ENCODE assay signal across 10 cellular contexts in genomic region chr10:128530301-128530700, GRCh38.
DNase-seq lines count a peak whose midpoint lies in the region; ATAC-seq, FAIRE-seq and TF ChIP-seq lines count a peak whose summit lies in the region.
"Had no signal": no experiment of that assay in that cellular context is flagged by ENCODE, and none has a peak within 500 bp of the region (broad histone marks: within the 10 kb centered on the region; RNA-seq: fewer than 3 reads in every experiment).

No MANE protein-coding gene starts in this region.

- no peaks in the 10 kb centered on the region for H3K79me2 ChIP-seq in HepG2 (ENCODE audit: insufficient read depth, low read length)

- in situ Hi-C loops in HepG2 (cut with HindIII; ENCODE audit: extremely low pct_ligation_motif_present, low pct_unique_long_range_greater_than_20kb), result loop anchor here (5.0 to 25.0 kb wide), 2 partner anchors 263 to 443 kb away; no protein-coding TSS in a partner anchor

- intact Hi-C loops in HepG2 (cut with micrococcal nuclease; ENCODE audit: unreplicated experiment), result loop anchor here (1.0 kb wide), 1 partner anchor 266 kb away; no protein-coding TSS in a partner anchor

- no peaks in the 10 kb centered on the region for H4K20me1 ChIP-seq in HepG2 (ENCODE audit: insufficient read depth, low read length)

- BruUV-seq in HepG2 (replicated peaks; lab: Mats Ljungman, UMichigan), result no TSS peak

- H3K9ac ChIP-seq in HepG2 (ENCODE audit: insufficient read depth, low read depth, low read length), result no peak overlapping the region

- H3K36me3 ChIP-seq in HepG2 (replicated peaks in 1 of 2; ENCODE audit: control insufficient read depth in 1 of 2, insufficient read depth in 2 of 2, low read length in 2 of 2), result no peaks in the 10 kb centered on the region

- no peak for ATAC-seq in HepG2
- ATAC-seq in HG02798 (IDR thresholded peaks at IDR 0.05; ENCODE audit: poor library complexity, unreplicated experiment), result no peak

- TF ChIP-seq EP300 in HepG2 (IDR thresholded peaks at IDR 0.05; ENCODE audit: low read depth in 2 of 2, low read length in 2 of 2), result no peak
- no peak for TF ChIP-seq EP300 in HepG2 (CRISPR knock-in tag; IDR thresholded peaks at IDR 0.05; ENCODE audit: borderline replicate concordance)

- no peak for TF ChIP-seq POLR2A in HepG2 (IDR thresholded peaks at IDR 0.05; ENCODE audit: insufficient read depth in 1 of 2, low read depth in 2 of 2, low read length in 2 of 2)

- TF ChIP-seq RAD21 in HepG2 (CRISPR knock-in tag; IDR thresholded peaks at IDR 0.05), result no peak

- POLR2A ChIA-PET in HepG2 (lab: Yijun Ruan, JAX), result no interaction called here

- H2AFZ ChIP-seq in HepG2 (ENCODE audit: low read length), result no peak overlapping the region

- no peak for DNase-seq in AG09309 (ENCODE audit: low read depth)
- DNase-seq in GM18507 (ENCODE audit: extremely low spot score, insufficient read length, low read depth), result no peak
- DNase-seq in HepG2 (ENCODE audit: low spot score), result no peak
- no peak for DNase-seq in amygdala (lab: John Stamatoyannopoulos, UW)
- DNase-seq in GM03348 (ENCODE audit: low spot score), result no peak
- no peak for DNase-seq in NCI-H1436 treated with DMSO at 0.1 percent for 48 hours (lab: John Stamatoyannopoulos, UW)
- DNase-seq: GDM1, NCI-H82 had no signal

- H3K4me3 ChIP-seq in AG09309 (ENCODE audit: control insufficient read depth, low read depth, low read length), result no peak overlapping the region
- H3K4me3 ChIP-seq in HepG2 (replicated peaks in 1 of 3; ENCODE audit: insufficient read depth in 1 of 3, low read depth in 2 of 3, low read length in 3 of 3), result no peak overlapping the region

- H3K9me3 ChIP-seq in HepG2 (ENCODE audit: low read length), result no peaks in the 10 kb centered on the region

- H3K27me3 ChIP-seq in HepG2 (ENCODE audit: control insufficient read depth in 1 of 2, insufficient read depth in 2 of 2, low read length in 2 of 2), result peaks cover 1 to 58% of the 10 kb centered on the region in 2 experiments; a peak in 4 of 5 replicates

- H3K4me2 ChIP-seq in HepG2 (ENCODE audit: low read depth, low read length), result no peak overlapping the region

- peak; percentile 9 for FAIRE-seq in GM18507 (lab: Jason Lieb, UNC)
- FAIRE-seq in HepG2 (lab: Jason Lieb, UNC), result peak; percentile 61

- H3K4me1 ChIP-seq in HepG2 (ENCODE audit: insufficient read depth, low read length), result no peaks in the 10 kb centered on the region

- CTCF ChIA-PET in HepG2 (lab: Yijun Ruan, JAX; ENCODE audit: low intra/inter-chr PET ratio, low total read pairs), result interaction anchor here (1.2 to 1.6 kb wide), 3 partner anchors 206 to 266 kb away, joined by 3 to 6 read pairs (median 6); no protein-coding TSS in a partner anchor

- peak; percentile 13 for TF ChIP-seq CTCF in AG09309 (IDR thresholded peaks at IDR 0.05; ENCODE audit: control insufficient read depth, insufficient read depth, low read depth, low read length, missing control alignments)
- peak; percentile 73 for TF ChIP-seq CTCF in VCaP (conservative IDR thresholded peaks at IDR 0.05)
- TF ChIP-seq CTCF in HepG2 (CRISPR knock-in tag; IDR thresholded peaks at IDR 0.05), result peak; percentile 31

- H3K27ac ChIP-seq in VCaP (no peak overlapping the region), HepG2 (ENCODE audit: extremely low read length, insufficient read depth, low read length) (no peak overlapping the region)

- WGBS in HepG2 (ENCODE audit: low lambda C conversion rate), result 15% methylated on average over 5 of the region's 5 CpGs

TF ChIP-seq in HepG2, 621 proteins besides CTCF, POLR2A, EP300 and RAD21:
- peak; percentile 29; the same call in 1 of the 2 replicates for TF ChIP-seq SMC3 (IDR thresholded peaks at IDR 0.05; ENCODE audit: low read length)
- TF ChIP-seq KLF9 (CRISPR knock-in tag; IDR thresholded peaks at IDR 0.05; ENCODE audit: low read depth), result no peak
- TF ChIP-seq MAFF (IDR thresholded peaks at IDR 0.05; ENCODE audit: low read depth, low read length), result no peak
- no peak for TF ChIP-seq BCL3 (CRISPR knock-in tag; IDR thresholded peaks at IDR 0.05)

Comparison
In these comparisons a context has a peak if more than half of its experiments do, and no peak if none do; other contexts are left out.
1. CTCF ChIP-seq: peak in every context shown above with its lines; median percentile 73 in VCaP; 31 in HepG2; 13 in AG09309.